17 cellular contexts compared by ENCODE assay signal in the genomic region with DNA sequence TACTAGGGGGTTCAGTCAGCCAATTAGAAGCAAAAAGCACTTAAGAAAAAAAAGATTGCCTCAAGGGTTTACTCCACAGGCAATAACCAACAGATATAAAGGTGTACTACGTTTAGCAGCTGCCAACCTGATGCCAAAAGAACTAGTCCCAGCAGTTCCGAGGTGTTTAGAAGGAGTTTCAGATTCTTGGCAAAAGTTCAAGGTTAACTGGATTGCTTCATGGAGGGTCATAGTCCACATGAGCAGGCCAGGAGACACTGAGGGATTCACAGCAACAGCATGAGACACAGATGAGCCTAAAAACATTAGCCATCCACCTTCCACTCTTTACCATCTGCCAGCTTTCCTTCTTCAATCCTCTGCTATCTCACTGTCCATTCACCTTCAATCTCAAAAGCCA. TPM values are rescaled to one million over a fixed set of nuclear protein-coding genes. Genes with fewer than 3 reads are reported as not detected.
DNase-seq lines count a peak whose midpoint lies in the region; TF ChIP-seq lines count a peak whose summit lies in the region.
"Had no signal": no experiment of that assay in that cellular context is flagged by ENCODE, and none has a peak within 500 bp of the region (broad histone marks: within the 10 kb centered on the region; RNA-seq: fewer than 3 reads in every experiment).

No MANE protein-coding gene starts in this region.

- TF ChIP-seq CTCF in foreskin fibroblast (IDR thresholded peaks at IDR 0.05; ENCODE audit: low read depth, low read length): no peak

- peak; percentile 33 for DNase-seq in HT-29 (ENCODE audit: low spot score)
- peak; percentile 19 for DNase-seq in NCI-H82 (lab: John Stamatoyannopoulos, UW)
- peak; percentile 8 to 36 for DNase-seq in foreskin fibroblast
- DNase-seq in mucosa of gallbladder (ENCODE audit: low spot score): peak; percentile 52
- no peak for DNase-seq in DMS 273 treated with DMSO at 0.1 percent for 48 hours (lab: John Stamatoyannopoulos, UW)
- DNase-seq in NCI-H526 (lab: John Stamatoyannopoulos, UW): no peak
- no peak for DNase-seq in NCI-H2029 (lab: John Stamatoyannopoulos, UW)
- DNase-seq: GM23248, MV-4-11, NCI-H1105 treated with DMSO at 0.1 percent for 48 hours, NCI-H2081, NCI-H446, NCI-H526 treated with DMSO at 0.1 percent for 48 hours, OCI-M1, SJCRH30, T-helper 1 cell had no signal

- no peak overlapping the region for H3K4me3 ChIP-seq in foreskin fibroblast (ENCODE audit: low read depth in 1 of 2, low read length in 2 of 2)
- H3K4me3 ChIP-seq: GM23248, HAP-1, SJCRH30 had no signal

RNA-seq across cellular contexts. Expression of a gene that starts 4.9 kb away (rescaled TPM):
- 0.39 and 0.58 TPM in 2 replicates for total RNA-seq in HT-29 (2014; rRNA removed; shearing (Covaris generic))
- 5.0 TPM for total RNA-seq in mucosa of gallbladder

Comparison
In these comparisons a context has a peak if more than half of its experiments do, and no peak if none do; other contexts are left out.
1. DNase-seq: peak in HT-29 (single experiment), NCI-H82 (single experiment), foreskin fibroblast (2 of 2) and mucosa of gallbladder (single experiment); none in DMS 273 treated with DMSO at 0.1 percent for 48 hours (single experiment), NCI-H526 (0 of 2) and NCI-H2029 (single experiment).